1 cellular context compared by ENCODE assay signal in genomic region chr18:27163197-27163716, GRCh38.
A peak's percentile ranks its signal among the peaks of the same experiment; 100 is the strongest.
TF ChIP-seq lines count a peak whose summit lies in the region.
"Not testable (repeated sequence)": the region's sequence is repeated elsewhere in the genome, so short reads cannot be mapped to it uniquely, and the experiment has no call there.

No MANE protein-coding gene starts in this region.

TF ChIP-seq in HepG2, 621 proteins besides CTCF, POLR2A, EP300 and RAD21 (continued from another document):
- TF ChIP-seq ZNF687 (CRISPR knock-in tag; IDR thresholded peaks at IDR 0.05): peak; percentile 38
- peak; percentile 37; the same call in 1 of the 2 replicates for TF ChIP-seq HOXA3 (CRISPR knock-in tag; IDR thresholded peaks at IDR 0.05)
- 0 out of 2 replicates have a peak, but pooled peaks have one; percentile 40 for TF ChIP-seq ZNF343 (CRISPR knock-in tag; IDR thresholded peaks at IDR 0.05)
- TF ChIP-seq YY1 (IDR thresholded peaks at IDR 0.05; ENCODE audit: insufficient read depth, insufficient replicate concordance, low read depth, low read length): peak; percentile 66
- TF ChIP-seq SALL1 (CRISPR knock-in tag; IDR thresholded peaks at IDR 0.05): peak; percentile 16; the same call in 1 of the 2 replicates
- TF ChIP-seq SAP130 (CRISPR knock-in tag; IDR thresholded peaks at IDR 0.05; ENCODE audit: low read depth): peak; percentile 15; the same call in 1 of the 2 replicates
- TF ChIP-seq SMC3 (IDR thresholded peaks at IDR 0.05; ENCODE audit: low read length): 0 out of 2 replicates have a peak, but pooled peaks have one; percentile 7
- TF ChIP-seq ARID5B (CRISPR knock-in tag; IDR thresholded peaks at IDR 0.05): 0 out of 2 replicates have a peak, but pooled peaks have one; percentile 26
- TF ChIP-seq SOX13 (IDR thresholded peaks at IDR 0.05): not testable (repeated sequence)
- TF ChIP-seq SOX13 (CRISPR knock-in tag; conservative IDR thresholded peaks at IDR 0.05 in 1 of 2, IDR thresholded peaks at IDR 0.05 in 1 of 2): 0 out of 4 replicates have a peak, but pooled peaks of 1 of the 2 experiments have one; percentile 9
